ENCODE assay signal across 26 cellular contexts in the genomic region with DNA sequence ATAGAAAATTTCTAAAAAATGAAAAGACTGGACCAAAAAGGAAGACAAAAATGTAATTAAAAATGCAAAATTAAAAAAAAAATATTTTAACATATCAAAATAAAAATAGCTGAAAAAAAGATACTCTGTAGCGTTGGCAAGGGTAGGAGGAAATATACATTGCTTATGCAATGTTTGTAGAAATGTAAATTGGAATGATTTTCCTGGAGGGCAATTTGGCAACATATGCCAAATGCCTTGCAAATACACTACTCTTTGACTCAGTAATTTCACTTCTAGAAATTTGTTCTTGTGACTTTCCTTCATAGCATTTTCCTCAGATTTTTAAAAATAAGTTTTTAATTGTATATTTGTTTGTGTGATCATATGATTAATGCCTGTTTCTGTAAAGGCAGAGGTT.
"Had no signal": no experiment of that assay in that cellular context is flagged by ENCODE, and none has a peak within 500 bp of the region (broad histone marks: within the 10 kb centered on the region; RNA-seq: fewer than 3 reads in every experiment).

No MANE protein-coding gene starts in this region.

- H3K9me3 Mint-ChIP-seq: memory B cell; stimulated activated naive B cell treated with anti-CD40 and anti-IgM and Interleukin-4, amounts not matched to agents 10 μg/mL and 1 μg/mL and 100 μg/mL, for 72 hours had no signal

- H3K9me3 ChIP-seq: left ventricle myocardium inferior, mucosa of descending colon, ovary, right atrium auricular region, right lobe of liver, stomach, suprapubic skin, thoracic aorta, tibial artery, upper lobe of right lung had no signal

- H3K4me3 ChIP-seq: hepatocyte, left ventricle myocardium inferior, lung, mucosa of descending colon, ovary, right atrium auricular region, right lobe of liver, smooth muscle cell, stomach, suprapubic skin, thoracic aorta, tibial artery, upper lobe of right lung had no signal

- FAIRE-seq: urothelium cell line had no signal

- H3K27me3 Mint-ChIP-seq: memory B cell, progenitor cell of endocrine pancreas had no signal

- DNase-seq: islet precursor cell; left ventricle myocardium inferior; midbrain; mucosa of descending colon; naive thymus-derived CD4-positive, alpha-beta T cell; ovary; right lobe of liver; stimulated activated CD4-positive, alpha-beta T cell treated with anti-CD3 and anti-CD28 coated beads, Interleukin-1b, Interleukin-23, amount 100 ng/mL, for 48 hours; stimulated activated CD4-positive, alpha-beta T cell treated with anti-CD3 and anti-CD28 coated beads, Interleukin-2, amount 100 ng/mL, for 48 hours; stimulated activated CD4-positive, alpha-beta T cell treated with anti-CD3 and anti-CD28 coated beads, Interleukin-4, amount 100 ng/mL, for 4 hours; stimulated activated naive B cell treated with anti-CD40 and anti-IgM and Interleukin-4, amounts not matched to agents 10 μg/mL and 1 μg/mL and 100 μg/mL, for 72 hours; stimulated activated naive CD8-positive, alpha-beta T cell treated with anti-CD3 and anti-CD28 coated beads, Interleukin-15, Interleukin-2, amounts not matched to agents 100 U/mL and 50 U/mL, for 24 hours; stomach; tibial artery; trophoblast cell; upper lobe of right lung had no signal

- H3K4me1 Mint-ChIP-seq: memory B cell; naive thymus-derived CD4-positive, alpha-beta T cell; stimulated activated naive B cell treated with anti-CD40 and anti-IgM and Interleukin-4, amounts not matched to agents 10 μg/mL and 1 μg/mL and 100 μg/mL, for 72 hours had no signal

- H3K27ac ChIP-seq: hepatocyte, left ventricle myocardium inferior, ovary, right atrium auricular region, right lobe of liver, stomach, suprapubic skin, thoracic aorta, tibial artery, upper lobe of right lung had no signal

- H3K4me3 Mint-ChIP-seq: memory B cell; naive thymus-derived CD4-positive, alpha-beta T cell; natural killer cell treated with Interleukin-12 subunit alpha and Interleukin-12 subunit beta and Interleukin-15 and Interleukin-18, amount 100 ng/mL, for 72 hours; stimulated activated naive B cell treated with anti-CD40 and anti-IgM and Interleukin-4, amounts not matched to agents 10 μg/mL and 1 μg/mL and 100 μg/mL, for 72 hours had no signal

- ATAC-seq: mucosa of descending colon; naive thymus-derived CD4-positive, alpha-beta T cell; natural killer cell treated with Interleukin-12 subunit alpha and Interleukin-12 subunit beta and Interleukin-15 and Interleukin-18, amount 100 ng/mL, for 72 hours; right lobe of liver; stimulated activated naive B cell treated with anti-CD40 and anti-IgM and Interleukin-4, amounts not matched to agents 10 μg/mL and 1 μg/mL and 100 μg/mL, for 72 hours; stimulated activated naive CD8-positive, alpha-beta T cell treated with anti-CD3 and anti-CD28 coated beads, Interleukin-15, Interleukin-2, amounts not matched to agents 100 U/mL and 50 U/mL, for 24 hours; upper lobe of right lung had no signal

- H3K27me3 ChIP-seq: hepatocyte, ovary, right atrium auricular region, right lobe of liver, stomach, suprapubic skin, tibial artery, upper lobe of right lung had no signal

- H3K36me3 ChIP-seq: left ventricle myocardium inferior, ovary, right atrium auricular region, right lobe of liver, stomach, suprapubic skin, thoracic aorta, tibial artery, upper lobe of right lung had no signal

- H3K27ac Mint-ChIP-seq: memory B cell; naive thymus-derived CD4-positive, alpha-beta T cell; natural killer cell treated with Interleukin-12 subunit alpha and Interleukin-12 subunit beta and Interleukin-15 and Interleukin-18, amount 100 ng/mL, for 72 hours; progenitor cell of endocrine pancreas; stimulated activated naive B cell treated with anti-CD40 and anti-IgM and Interleukin-4, amounts not matched to agents 10 μg/mL and 1 μg/mL and 100 μg/mL, for 72 hours had no signal

- H3K36me3 Mint-ChIP-seq: memory B cell; naive thymus-derived CD4-positive, alpha-beta T cell; natural killer cell treated with Interleukin-12 subunit alpha and Interleukin-12 subunit beta and Interleukin-15 and Interleukin-18, amount 100 ng/mL, for 72 hours; stimulated activated naive B cell treated with anti-CD40 and anti-IgM and Interleukin-4, amounts not matched to agents 10 μg/mL and 1 μg/mL and 100 μg/mL, for 72 hours had no signal
